1 cellular context compared by ENCODE assay signal in genomic region chr16:11100239-11100750, GRCh38.
TF ChIP-seq lines count a peak whose summit lies in the region.

No MANE protein-coding gene starts in this region.

TF ChIP-seq in GM12878, 131 proteins besides CTCF, POLR2A, EP300 and RAD21 (continued from another document and continues in another):
- TF ChIP-seq ZBTB33 (IDR thresholded peaks at IDR 0.05) = no peak
- TF ChIP-seq YY1 (IDR thresholded peaks at IDR 0.05; ENCODE audit: low read depth, low read length) = no peak
- TF ChIP-seq TCF12 (IDR thresholded peaks at IDR 0.05; ENCODE audit: low read depth, low read length) = peak; percentile 52
- peak; percentile 45; the same call in 1 of the 2 replicates for TF ChIP-seq JUNB (IDR thresholded peaks at IDR 0.05)
- no peak for TF ChIP-seq LARP7 (IDR thresholded peaks at IDR 0.05)
- TF ChIP-seq, protein P1, sequence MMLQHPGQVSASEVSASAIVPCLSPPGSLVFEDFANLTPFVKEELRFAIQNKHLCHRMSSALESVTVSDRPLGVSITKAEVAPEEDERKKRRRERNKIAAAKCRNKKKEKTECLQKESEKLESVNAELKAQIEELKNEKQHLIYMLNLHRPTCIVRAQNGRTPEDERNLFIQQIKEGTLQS (IDR thresholded peaks at IDR 0.05; ENCODE audit: borderline replicate concordance, extremely low read depth, low read depth, low read length) = no peak
- peak; percentile 54; the same call in 1 of the 2 replicates for TF ChIP-seq DPF2 (IDR thresholded peaks at IDR 0.05)
- peak; percentile 90 for TF ChIP-seq ZNF687 (IDR thresholded peaks at IDR 0.05)
- TF ChIP-seq BMI1 (IDR thresholded peaks at IDR 0.05; ENCODE audit: borderline replicate concordance) = no peak
- no peak for TF ChIP-seq HDAC6 (IDR thresholded peaks at IDR 0.05; ENCODE audit: unreplicated experiment)
- TF ChIP-seq BHLHE40 (IDR thresholded peaks at IDR 0.05; ENCODE audit: borderline replicate concordance in 1 of 2, low read depth in 2 of 2, low read length in 1 of 2) = peak; percentile 50 to 73; a peak in 3 of 4 replicates
- TF ChIP-seq MTA2 (IDR thresholded peaks at IDR 0.05; ENCODE audit: low read depth) = peak; percentile 53; the same call in 1 of the 2 replicates
- no peak for TF ChIP-seq ZNF207 (IDR thresholded peaks at IDR 0.05; ENCODE audit: borderline replicate concordance)
- TF ChIP-seq RBBP5 (conservative IDR thresholded peaks at IDR 0.05) = no peak
- no peak for TF ChIP-seq MYB (IDR thresholded peaks at IDR 0.05; ENCODE audit: borderline replicate concordance, low read depth, low read length)
- TF ChIP-seq GATAD2B (conservative IDR thresholded peaks at IDR 0.05; ENCODE audit: low read depth) = peak; percentile 63
- no peak for TF ChIP-seq FOXK2 (IDR thresholded peaks at IDR 0.05)
- no peak for TF ChIP-seq FOXM1 (IDR thresholded peaks at IDR 0.05; ENCODE audit: low read depth, low read length)
- TF ChIP-seq, protein P2, sequence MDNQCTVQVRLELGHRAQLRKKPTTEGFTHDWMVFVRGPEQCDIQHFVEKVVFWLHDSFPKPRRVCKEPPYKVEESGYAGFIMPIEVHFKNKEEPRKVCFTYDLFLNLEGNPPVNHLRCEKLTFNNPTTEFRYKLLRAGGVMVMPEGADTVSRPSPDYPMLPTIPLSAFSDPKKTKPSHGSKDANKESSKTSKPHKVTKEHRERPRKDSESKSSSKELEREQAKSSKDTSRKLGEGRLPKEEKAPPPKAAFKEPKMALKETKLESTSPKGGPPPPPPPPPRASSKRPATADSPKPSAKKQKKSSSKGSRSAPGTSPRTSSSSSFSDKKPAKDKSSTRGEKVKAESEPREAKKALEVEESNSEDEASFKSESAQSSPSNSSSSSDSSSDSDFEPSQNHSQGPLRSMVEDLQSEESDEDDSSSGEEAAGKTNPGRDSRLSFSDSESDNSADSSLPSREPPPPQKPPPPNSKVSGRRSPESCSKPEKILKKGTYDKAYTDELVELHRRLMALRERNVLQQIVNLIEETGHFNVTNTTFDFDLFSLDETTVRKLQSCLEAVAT (IDR thresholded peaks at IDR 0.05) = no peak
- no peak for TF ChIP-seq STAT1 (conservative IDR thresholded peaks at IDR 0.05)
- TF ChIP-seq ATF2 (IDR thresholded peaks at IDR 0.05; ENCODE audit: low read length) = peak; percentile 80
- TF ChIP-seq ZNF384 (IDR thresholded peaks at IDR 0.05; ENCODE audit: borderline replicate concordance, low read depth, low read length) = no peak
- no peak for TF ChIP-seq SMAD1 (IDR thresholded peaks at IDR 0.05; ENCODE audit: low read depth, partially characterized antibody)
- TF ChIP-seq, protein P3, sequence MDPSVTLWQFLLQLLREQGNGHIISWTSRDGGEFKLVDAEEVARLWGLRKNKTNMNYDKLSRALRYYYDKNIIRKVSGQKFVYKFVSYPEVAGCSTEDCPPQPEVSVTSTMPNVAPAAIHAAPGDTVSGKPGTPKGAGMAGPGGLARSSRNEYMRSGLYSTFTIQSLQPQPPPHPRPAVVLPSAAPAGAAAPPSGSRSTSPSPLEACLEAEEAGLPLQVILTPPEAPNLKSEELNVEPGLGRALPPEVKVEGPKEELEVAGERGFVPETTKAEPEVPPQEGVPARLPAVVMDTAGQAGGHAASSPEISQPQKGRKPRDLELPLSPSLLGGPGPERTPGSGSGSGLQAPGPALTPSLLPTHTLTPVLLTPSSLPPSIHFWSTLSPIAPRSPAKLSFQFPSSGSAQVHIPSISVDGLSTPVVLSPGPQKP (IDR thresholded peaks at IDR 0.05; ENCODE audit: low read depth, low read length) = no peak
- TF ChIP-seq, protein P4, sequence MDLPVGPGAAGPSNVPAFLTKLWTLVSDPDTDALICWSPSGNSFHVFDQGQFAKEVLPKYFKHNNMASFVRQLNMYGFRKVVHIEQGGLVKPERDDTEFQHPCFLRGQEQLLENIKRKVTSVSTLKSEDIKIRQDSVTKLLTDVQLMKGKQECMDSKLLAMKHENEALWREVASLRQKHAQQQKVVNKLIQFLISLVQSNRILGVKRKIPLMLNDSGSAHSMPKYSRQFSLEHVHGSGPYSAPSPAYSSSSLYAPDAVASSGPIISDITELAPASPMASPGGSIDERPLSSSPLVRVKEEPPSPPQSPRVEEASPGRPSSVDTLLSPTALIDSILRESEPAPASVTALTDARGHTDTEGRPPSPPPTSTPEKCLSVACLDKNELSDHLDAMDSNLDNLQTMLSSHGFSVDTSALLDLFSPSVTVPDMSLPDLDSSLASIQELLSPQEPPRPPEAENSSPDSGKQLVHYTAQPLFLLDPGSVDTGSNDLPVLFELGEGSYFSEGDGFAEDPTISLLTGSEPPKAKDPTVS (IDR thresholded peaks at IDR 0.05; ENCODE audit: low read depth, low read length) = no peak
- TF ChIP-seq IRF4 (IDR thresholded peaks at IDR 0.05; ENCODE audit: low read depth, low read length) = no peak; the same call in 1 of the 2 replicates
- TF ChIP-seq ATF7 (IDR thresholded peaks at IDR 0.05; ENCODE audit: low read depth) = peak; percentile 67; the same call in 1 of the 2 replicates
- TF ChIP-seq IKZF2 (IDR thresholded peaks at IDR 0.05) = peak; percentile 62 to 78; a peak in 3 of 4 replicates
- no peak for TF ChIP-seq PAX8 (IDR thresholded peaks at IDR 0.05)
- no peak for TF ChIP-seq EZH2 (IDR thresholded peaks at IDR 0.05; ENCODE audit: borderline replicate concordance, control insufficient read depth, low read depth, low read length)
- TF ChIP-seq ZBTB11 (CRISPR knock-in tag; IDR thresholded peaks at IDR 0.05) = no peak
- no peak for TF ChIP-seq ASH2L (IDR thresholded peaks at IDR 0.05; ENCODE audit: borderline replicate concordance, low read depth)
- TF ChIP-seq BACH1 (IDR thresholded peaks at IDR 0.05; ENCODE audit: borderline replicate concordance) = no peak
- no peak for TF ChIP-seq PKNOX1 (IDR thresholded peaks at IDR 0.05)
- TF ChIP-seq ETV6 (conservative IDR thresholded peaks at IDR 0.05 in 1 of 2, IDR thresholded peaks at IDR 0.05 in 1 of 2; ENCODE audit: borderline replicate concordance in 1 of 2, low read depth in 1 of 2) = peak in 1 of 2 experiments; percentile 49; a peak in 1 of 4 replicates
- TF ChIP-seq TCF7 (IDR thresholded peaks at IDR 0.05; ENCODE audit: borderline replicate concordance) = no peak
- TF ChIP-seq BCL11A (IDR thresholded peaks at IDR 0.05; ENCODE audit: low read depth, low read length) = peak; percentile 54; the same call in 1 of the 2 replicates
- TF ChIP-seq TAF1 (IDR thresholded peaks at IDR 0.05; ENCODE audit: borderline replicate concordance, low read depth, low read length) = no peak
- TF ChIP-seq TCF3 (IDR thresholded peaks at IDR 0.05; ENCODE audit: borderline replicate concordance, insufficient read depth, low read depth, low read length) = 0 out of 2 replicates have a peak, but pooled peaks have one; percentile 6
- no peak for TF ChIP-seq USF2 (IDR thresholded peaks at IDR 0.05; ENCODE audit: borderline replicate concordance, low read depth, low read length)
- TF ChIP-seq YBX1 (IDR thresholded peaks at IDR 0.05) = no peak
- TF ChIP-seq PML (IDR thresholded peaks at IDR 0.05; ENCODE audit: low read length) = no peak
- TF ChIP-seq ZZZ3 (IDR thresholded peaks at IDR 0.05; ENCODE audit: control insufficient read depth, insufficient read length, low read depth) = no peak
- TF ChIP-seq MEF2B (IDR thresholded peaks at IDR 0.05; ENCODE audit: partially characterized antibody, poor library complexity, severe bottlenecking) = peak; percentile 80
- no peak for TF ChIP-seq TARDBP (IDR thresholded peaks at IDR 0.05; ENCODE audit: borderline replicate concordance)
- TF ChIP-seq RUNX3 (IDR thresholded peaks at IDR 0.05; ENCODE audit: low read length) = peak; percentile 90
- TF ChIP-seq CHD2 (IDR thresholded peaks at IDR 0.05; ENCODE audit: borderline replicate concordance, low read depth, low read length) = 0 out of 2 replicates have a peak, but pooled peaks have one; percentile 19
- TF ChIP-seq ZNF622 (IDR thresholded peaks at IDR 0.05) = no peak
- TF ChIP-seq ESRRA (IDR thresholded peaks at IDR 0.05; ENCODE audit: low read length) = no peak
